In the genomic region with DNA sequence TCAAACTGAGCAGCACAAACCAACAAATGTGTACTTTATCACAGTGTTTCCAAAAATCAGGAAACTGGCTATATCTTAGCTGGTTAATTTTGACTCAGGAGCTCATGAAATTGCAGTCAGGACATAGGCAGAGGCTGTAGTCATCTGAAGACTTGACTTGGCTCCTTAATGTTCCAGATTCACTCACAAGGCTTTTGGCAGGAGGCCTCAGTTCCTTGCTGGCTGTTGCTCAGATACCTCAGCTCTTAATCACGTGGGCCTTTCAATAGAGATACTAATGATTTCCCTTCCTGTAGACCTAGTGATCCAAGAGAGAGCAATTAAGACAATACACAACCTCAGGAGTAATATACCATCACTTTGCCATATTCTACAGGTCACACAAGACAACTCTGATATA, we compare ENCODE assay signal across 1 cellular context.
TF ChIP-seq lines count a peak whose summit lies in the region.

No MANE protein-coding gene starts in this region.

TF ChIP-seq in SK-N-SH, 30 proteins besides CTCF, POLR2A, EP300 and RAD21 (continued from another document):
- TF ChIP-seq, protein P1, sequence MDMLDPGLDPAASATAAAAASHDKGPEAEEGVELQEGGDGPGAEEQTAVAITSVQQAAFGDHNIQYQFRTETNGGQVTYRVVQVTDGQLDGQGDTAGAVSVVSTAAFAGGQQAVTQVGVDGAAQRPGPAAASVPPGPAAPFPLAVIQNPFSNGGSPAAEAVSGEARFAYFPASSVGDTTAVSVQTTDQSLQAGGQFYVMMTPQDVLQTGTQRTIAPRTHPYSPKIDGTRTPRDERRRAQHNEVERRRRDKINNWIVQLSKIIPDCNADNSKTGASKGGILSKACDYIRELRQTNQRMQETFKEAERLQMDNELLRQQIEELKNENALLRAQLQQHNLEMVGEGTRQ (IDR thresholded peaks at IDR 0.05; ENCODE audit: borderline replicate concordance, low read depth, low read length), result no peak
- TF ChIP-seq FOXJ3 (CRISPR knock-in tag; IDR thresholded peaks at IDR 0.05), result no peak
- TF ChIP-seq ELF1 (IDR thresholded peaks at IDR 0.05), result no peak
- no peak for TF ChIP-seq RXRA (IDR thresholded peaks at IDR 0.05; ENCODE audit: borderline replicate concordance, low read depth)
- no peak for TF ChIP-seq SIN3A (IDR thresholded peaks at IDR 0.05; ENCODE audit: borderline replicate concordance, low read depth, low read length)
- TF ChIP-seq NFIC (IDR thresholded peaks at IDR 0.05; ENCODE audit: borderline replicate concordance), result no peak
- TF ChIP-seq MEF2A (IDR thresholded peaks at IDR 0.05; ENCODE audit: borderline replicate concordance, low read depth), result no peak
- no peak for TF ChIP-seq FOSL2 (IDR thresholded peaks at IDR 0.05; ENCODE audit: borderline replicate concordance, low read depth)
